In genomic region chr21:30199989-30200388, GRCh38 we compare ENCODE assay signal across 39 cellular contexts. TPM values are rescaled to one million over a fixed set of nuclear protein-coding genes. Genes with fewer than 3 reads are reported as not detected.
"Had no signal": no experiment of that assay in that cellular context is flagged by ENCODE, and none has a peak within 500 bp of the region (broad histone marks: within the 10 kb centered on the region; RNA-seq: fewer than 3 reads in every experiment).

No MANE protein-coding gene starts in this region.

- H3K36me3 ChIP-seq: MG63, SJCRH30 had no signal

- H3K27ac ChIP-seq: KMS-11, PC-9, RWPE1, SJCRH30, SK-N-MC had no signal

- H3K27me3 ChIP-seq: MG63, SJCRH30 had no signal

- H3K4me1 ChIP-seq: SJCRH30 had no signal

- ATAC-seq: Panc1, Right ventricle myocardium inferior, SK-N-SH treated with all-trans-retinoic acid at 6 μM for 48 hours had no signal

- FAIRE-seq: RCC 7860 had no signal

- H3K4me3 ChIP-seq: MG63, PC-9, SJCRH30, SK-N-MC had no signal

- H2AFZ ChIP-seq: PC-9 had no signal

- H3K4me2 ChIP-seq: KMS-11, PC-9 had no signal

- H3K9ac ChIP-seq: KMS-11 had no signal

- H3K9me3 ChIP-seq: MG63, SJCRH30 had no signal

- DNase-seq: Karpas-422, MG63, NCI-H1048, NCI-H1092 treated with DMSO at 0.1 percent for 48 hours, NCI-H1105 treated with DMSO at 0.1 percent for 48 hours, NCI-H1417, NCI-H1436, NCI-H146, NCI-H1694, NCI-H187, NCI-H1930, NCI-H2029 treated with DMSO at 0.1 percent for 48 hours, NCI-H2081 treated with DMSO at 0.1 percent for 48 hours, NCI-H2107, NCI-H2171, NCI-H226, NCI-H446 treated with DMSO at 0.1 percent for 48 hours, NCI-H510A, NCI-H524, NCI-H526, NCI-H69, NCI-H748 treated with DMSO at 0.1 percent for 48 hours, NCI-H82, PC-9, SHP77, SIG-M5, SJCRH30 had no signal

RNA-seq across cellular contexts. Expression of gene CLDN8, which starts 15.9 kb away (rescaled TPM):
- total RNA-seq: LHCN-M2, M059J, OCI-LY7, Right ventricle myocardium inferior, RPMI7951, SJCRH30, SK-MEL-5 had no signal

RNA-seq across cellular contexts. Expression of gene CLDN17, which starts 33.4 kb away (rescaled TPM):
- total RNA-seq: LHCN-M2, M059J, OCI-LY7, PC-9, Right ventricle myocardium inferior, RPMI7951, SJCRH30, SK-MEL-5 had no signal
